In genomic region chr11:132184079-132184478, GRCh38 we compare ENCODE assay signal across 1 cellular context.
TF ChIP-seq lines count a peak whose summit lies in the region.

No MANE protein-coding gene starts in this region.

TF ChIP-seq in H1, 55 proteins besides CTCF, POLR2A, EP300 and RAD21:
- TF ChIP-seq CHD1 (IDR thresholded peaks at IDR 0.05; ENCODE audit: low read depth, low read length) (no peak), SIN3A (conservative IDR thresholded peaks at IDR 0.05 in 1 of 2, IDR thresholded peaks at IDR 0.05 in 1 of 2; ENCODE audit: low read depth in 1 of 2, low read length in 2 of 2) (no peak), TAF1 (IDR thresholded peaks at IDR 0.05; ENCODE audit: low read depth, low read length) (no peak), RNF2 (IDR thresholded peaks at IDR 0.05; ENCODE audit: borderline replicate concordance, low read depth, low read length, missing control alignments, poor library complexity, severe bottlenecking) (no peak), BRCA1 (IDR thresholded peaks at IDR 0.05; ENCODE audit: low read depth, low read length) (no peak)
